In genomic region chr13:113604186-113604585, GRCh38 we compare ENCODE assay signal across 29 cellular contexts. TPM values are rescaled to one million over a fixed set of nuclear protein-coding genes. Genes with fewer than 3 reads are reported as not detected.
DNase-seq lines count a peak whose midpoint lies in the region; ATAC-seq and TF ChIP-seq lines count a peak whose summit lies in the region.
"Had no signal": no experiment of that assay in that cellular context is flagged by ENCODE, and none has a peak within 500 bp of the region (broad histone marks: within the 10 kb centered on the region; RNA-seq: fewer than 3 reads in every experiment).

No MANE protein-coding gene starts in this region.

- no peak overlapping the region for H3K4me3 Mint-ChIP-seq in activated CD8-positive, alpha-beta memory T cell treated with anti-CD3 and anti-CD28 coated beads, Interleukin-2, amount 10 ng/mL, durations not matched to agents 7 days and 5 days
- no peak overlapping the region for H3K4me3 Mint-ChIP-seq in T-helper 17 cell
- H3K4me3 Mint-ChIP-seq in stimulated activated memory B cell treated with anti-CD40 and anti-IgM and Interleukin-4, amounts not matched to agents 10 μg/mL and 1 μg/mL and 100 μg/mL, for 72 hours, result no peak overlapping the region
- H3K4me3 Mint-ChIP-seq: CD8-positive, alpha-beta memory T cell; naive B cell; T-helper 2 cell treated with Interferon-gamma antibody and Interleukin-4, amounts not matched to agents 5 μg/mL and 100 μg/mL, for 36 hours had no signal

- no peaks in the 10 kb centered on the region for H3K27me3 Mint-ChIP-seq in activated CD8-positive, alpha-beta memory T cell treated with anti-CD3 and anti-CD28 coated beads, Interleukin-2, amount 10 ng/mL, durations not matched to agents 7 days and 5 days
- H3K27me3 Mint-ChIP-seq in T-helper 17 cell, result no peaks in the 10 kb centered on the region
- H3K27me3 Mint-ChIP-seq in stimulated activated memory B cell treated with anti-CD40 and anti-IgM and Interleukin-4, amounts not matched to agents 10 μg/mL and 1 μg/mL and 100 μg/mL, for 72 hours, result no peaks in the 10 kb centered on the region
- H3K27me3 Mint-ChIP-seq: CD8-positive, alpha-beta memory T cell; naive B cell had no signal

- H3K4me1 ChIP-seq in sigmoid colon, result no peaks in the 10 kb centered on the region
- H3K4me1 ChIP-seq: right atrium auricular region, upper lobe of right lung had no signal

- H3K4me1 Mint-ChIP-seq in activated CD8-positive, alpha-beta memory T cell treated with anti-CD3 and anti-CD28 coated beads, Interleukin-2, amount 10 ng/mL, durations not matched to agents 7 days and 5 days, result peaks cover 56% of the 10 kb centered on the region
- H3K4me1 Mint-ChIP-seq in T-helper 17 cell, result peaks cover 37% of the 10 kb centered on the region
- peaks cover 49% of the 10 kb centered on the region for H3K4me1 Mint-ChIP-seq in stimulated activated memory B cell treated with anti-CD40 and anti-IgM and Interleukin-4, amounts not matched to agents 10 μg/mL and 1 μg/mL and 100 μg/mL, for 72 hours

- H3K27me3 ChIP-seq in sigmoid colon, result no peaks in the 10 kb centered on the region
- no peaks in the 10 kb centered on the region for H3K27me3 ChIP-seq in dorsolateral prefrontal cortex
- H3K27me3 ChIP-seq: ovary, right atrium auricular region, upper lobe of right lung had no signal

- H3K9me3 Mint-ChIP-seq in activated CD8-positive, alpha-beta memory T cell treated with anti-CD3 and anti-CD28 coated beads, Interleukin-2, amount 10 ng/mL, durations not matched to agents 7 days and 5 days (ENCODE audit: low read depth), result no peaks in the 10 kb centered on the region
- H3K9me3 Mint-ChIP-seq in stimulated activated memory B cell treated with anti-CD40 and anti-IgM and Interleukin-4, amounts not matched to agents 10 μg/mL and 1 μg/mL and 100 μg/mL, for 72 hours, result no peaks in the 10 kb centered on the region
- H3K9me3 Mint-ChIP-seq: CD8-positive, alpha-beta memory T cell; T-helper 2 cell treated with Interferon-gamma antibody and Interleukin-4, amounts not matched to agents 5 μg/mL and 100 μg/mL, for 36 hours had no signal

- H3K4me3 ChIP-seq in sigmoid colon, result no peak overlapping the region
- H3K4me3 ChIP-seq in dorsolateral prefrontal cortex, result no peak overlapping the region
- H3K4me3 ChIP-seq: ovary, right atrium auricular region, upper lobe of right lung had no signal

- H3K9me3 ChIP-seq in T-helper 17 cell (ENCODE audit: control insufficient read depth, low read length, poor library complexity, severe bottlenecking) (no peaks in the 10 kb centered on the region), sigmoid colon (no peaks in the 10 kb centered on the region)
- H3K9me3 ChIP-seq: ovary, right atrium auricular region, upper lobe of right lung had no signal

- 91 to 93% methylated on average over 1 of the region's 1 CpG for WGBS in sigmoid colon, 2 donors

- intact Hi-C loops in sigmoid colon (cut with DNase I), result no loop called here
- intact Hi-C loops in dorsolateral prefrontal cortex (cut with DNase I), result no loop called here

- H3K27ac ChIP-seq in sigmoid colon (no peak overlapping the region), dorsolateral prefrontal cortex (no peak overlapping the region)
- H3K27ac ChIP-seq: ovary, right atrium auricular region, upper lobe of right lung, VCaP had no signal

- no peak for TF ChIP-seq POLR2A in sigmoid colon (IDR thresholded peaks at IDR 0.05)

- DNase-seq in activated CD8-positive, alpha-beta memory T cell treated with anti-CD3 and anti-CD28 coated beads, Interleukin-2, amount 10 ng/mL, durations not matched to agents 7 days and 5 days, result no peak
- DNase-seq in activated CD8-positive, alpha-beta memory T cell treated with anti-CD3 and anti-CD28 coated beads for 24 hours, result no peak
- no peak for DNase-seq in T-helper 17 cell
- no peak for DNase-seq in sigmoid colon
- no peak for DNase-seq in dorsolateral prefrontal cortex
- DNase-seq: 8988T; activated CD4-positive, alpha-beta T cell treated with anti-CD3 and anti-CD28 coated beads, Interleukin-2, amount 50 U/mL, for 48 hours; activated naive CD4-positive, alpha-beta T cell treated with Interleukin-2 at 50 U/mL for 16 hours; activated T-cell treated with anti-CD3 and anti-CD28 coated beads, Interleukin-2, amount 50 U/mL, for 1 hour; CD8-positive, alpha-beta memory T cell; dermis blood vessel endothelial cell; mesendoderm; naive B cell; NCI-H1417 treated with DMSO at 0.1 percent for 48 hours; NCI-H2171; NCI-H526 treated with DMSO at 0.1 percent for 48 hours; ovary; stimulated activated CD4-positive, alpha-beta T cell treated with anti-CD3 and anti-CD28 coated beads, Interleukin-12 subunit alpha, Interleukin-12 subunit beta, amount 100 ng/mL, for 4 hours; upper lobe of right lung had no signal

- H3K36me3 ChIP-seq in sigmoid colon, result peaks cover 0 to 4% (median 0%) of the 10 kb centered on the region in 4 donors
- H3K36me3 ChIP-seq: ovary, right atrium auricular region, upper lobe of right lung had no signal

- TF ChIP-seq CTCF in sigmoid colon (IDR thresholded peaks at IDR 0.05) (no peak), dorsolateral prefrontal cortex (IDR thresholded peaks at IDR 0.05 in 54 of 56, conservative IDR thresholded peaks at IDR 0.05 in 2 of 56; ENCODE audit: low read depth in 1 of 56, partially characterized antibody in 56 of 56) (no peak)

- H3K27ac Mint-ChIP-seq in activated CD8-positive, alpha-beta memory T cell treated with anti-CD3 and anti-CD28 coated beads, Interleukin-2, amount 10 ng/mL, durations not matched to agents 7 days and 5 days, result peak overlapping the region; percentile 11
- peak overlapping the region; percentile 83 for H3K27ac Mint-ChIP-seq in T-helper 17 cell
- H3K27ac Mint-ChIP-seq in stimulated activated memory B cell treated with anti-CD40 and anti-IgM and Interleukin-4, amounts not matched to agents 10 μg/mL and 1 μg/mL and 100 μg/mL, for 72 hours, result no peak overlapping the region
- H3K27ac Mint-ChIP-seq: T-helper 2 cell treated with Interferon-gamma antibody and Interleukin-4, amounts not matched to agents 5 μg/mL and 100 μg/mL, for 36 hours had no signal

- peaks cover 31% of the 10 kb centered on the region for H3K36me3 Mint-ChIP-seq in activated CD8-positive, alpha-beta memory T cell treated with anti-CD3 and anti-CD28 coated beads, Interleukin-2, amount 10 ng/mL, durations not matched to agents 7 days and 5 days
- H3K36me3 Mint-ChIP-seq in T-helper 17 cell (ENCODE audit: low read depth), result peaks cover 2% of the 10 kb centered on the region
- peaks cover 57% of the 10 kb centered on the region for H3K36me3 Mint-ChIP-seq in stimulated activated memory B cell treated with anti-CD40 and anti-IgM and Interleukin-4, amounts not matched to agents 10 μg/mL and 1 μg/mL and 100 μg/mL, for 72 hours

- peak; percentile 40 for ATAC-seq in activated CD8-positive, alpha-beta memory T cell treated with anti-CD3 and anti-CD28 coated beads, Interleukin-2, amount 10 ng/mL, durations not matched to agents 7 days and 5 days
- ATAC-seq in HG02610 (IDR thresholded peaks at IDR 0.05; ENCODE audit: unreplicated experiment) (peak; percentile 59), T-helper 17 cell (no peak), HG03280 (IDR thresholded peaks at IDR 0.05; ENCODE audit: unreplicated experiment) (no peak)
- ATAC-seq in stimulated activated memory B cell treated with anti-CD40 and anti-IgM and Interleukin-4, amounts not matched to agents 10 μg/mL and 1 μg/mL and 100 μg/mL, for 72 hours, result peak; percentile 52
- ATAC-seq: SK-N-SH treated with all-trans-retinoic acid at 6 μM for 48 hours, upper lobe of right lung had no signal

- TF ChIP-seq EP300 in sigmoid colon (IDR thresholded peaks at IDR 0.05), result no peak

- CTCF ChIA-PET in activated CD8-positive, alpha-beta memory T cell treated with anti-CD3 and anti-CD28 coated beads, Interleukin-2, amount 10 ng/mL, durations not matched to agents 7 days and 5 days (lab: Charles Lee), result interaction anchor here (0.7 to 2.1 kb wide), 2 partner anchors 13 to 42 kb away, joined by 3 to 7 read pairs; no protein-coding TSS in a partner anchor

RNA-seq across cellular contexts. Expression of gene TFDP1, which starts 19.6 kb away (rescaled TPM):
- 100 to 1,000 TPM; 168 to 175 TPM for total RNA-seq in activated CD8-positive, alpha-beta memory T cell treated with anti-CD3 and anti-CD28 coated beads, Interleukin-2, amount 10 ng/mL, durations not matched to agents 7 days and 5 days
- total RNA-seq in T-helper 17 cell, result 10 to 100 TPM; 31.1 to 33.6 TPM
- 10 to 100 TPM; 26.5 to 46.0 (median 33.8) TPM for total RNA-seq in sigmoid colon
- 10 to 100 TPM; 40.2 to 57.1 (median 54.6) TPM for polyA plus RNA-seq in sigmoid colon
- 10 to 100 TPM; 21.2 to 60.2 (median 33.4) TPM for total RNA-seq in dorsolateral prefrontal cortex

RNA-seq across cellular contexts. Expression of gene ATP4B, which starts 53.8 kb away (rescaled TPM):
- not detected for total RNA-seq in activated CD8-positive, alpha-beta memory T cell treated with anti-CD3 and anti-CD28 coated beads, Interleukin-2, amount 10 ng/mL, durations not matched to agents 7 days and 5 days
- not detected for total RNA-seq in T-helper 17 cell
- total RNA-seq in sigmoid colon, result not detected
- polyA plus RNA-seq in sigmoid colon, result not detected
- not detected for total RNA-seq in dorsolateral prefrontal cortex
- total RNA-seq: aorta; cardiac septum; CD8-positive, alpha-beta memory T cell; dermis blood vessel endothelial cell; MCF 10A; right atrium auricular region; upper lobe of right lung had no signal
- polyA plus RNA-seq: aorta; CD8-positive, alpha-beta memory T cell; ovary had no signal

Comparison
In these comparisons a context has a peak if more than half of its experiments do, and no peak if none do; other contexts are left out.
1. ATAC-seq: peak in activated CD8-positive, alpha-beta memory T cell treated with anti-CD3 and anti-CD28 coated beads, Interleukin-2, amount 10 ng/mL, durations not matched to agents 7 days and 5 days (single experiment), HG02610 (single experiment) and stimulated activated memory B cell treated with anti-CD40 and anti-IgM and Interleukin-4, amounts not matched to agents 10 μg/mL and 1 μg/mL and 100 μg/mL, for 72 hours (single experiment); none in T-helper 17 cell (single experiment) and HG03280 (single experiment).